17 cellular contexts compared by ENCODE assay signal in genomic region chr13:70203661-70204229, GRCh38.
DNase-seq lines count a peak whose midpoint lies in the region; ATAC-seq and TF ChIP-seq lines count a peak whose summit lies in the region.
"Had no signal": no experiment of that assay in that cellular context is flagged by ENCODE, and none has a peak within 500 bp of the region (broad histone marks: within the 10 kb centered on the region; RNA-seq: fewer than 3 reads in every experiment).

No MANE protein-coding gene starts in this region.

- H3K4me1 Mint-ChIP-seq in effector memory CD8-positive, alpha-beta T cell (ENCODE audit: low read depth in 2 of 2): no peaks in the 10 kb centered on the region
- no peaks in the 10 kb centered on the region for H3K4me1 Mint-ChIP-seq in activated T-cell treated with anti-CD3 and anti-CD28 coated beads, Interleukin-2, amount 50 U/mL, for 4 hours (ENCODE audit: low read depth)

- H3K4me3 ChIP-seq in choroid plexus epithelial cell (ENCODE audit: low read depth, low read length): no peak overlapping the region
- H3K4me3 ChIP-seq: BLaER1, body of pancreas, K562, left ventricle myocardium inferior had no signal

- TF ChIP-seq CTCF in choroid plexus epithelial cell (conservative IDR thresholded peaks at IDR 0.05; ENCODE audit: low read depth, low read length) (no peak), GM20000 (IDR thresholded peaks at IDR 0.05; ENCODE audit: extremely low read depth, missing control alignments) (no peak)

- DNase-seq in ACHN (peak; percentile 2), DMS53 treated with DMSO at 0.1 percent for 48 hours (lab: John Stamatoyannopoulos, UW; ENCODE audit: unreplicated experiment) (peak; percentile 69), NCI-H1436 treated with DMSO at 0.1 percent for 48 hours (lab: John Stamatoyannopoulos, UW) (peak; percentile 53), choroid plexus epithelial cell (ENCODE audit: low read depth) (peak; percentile 3), foreskin melanocyte (no peak), GM20000 (ENCODE audit: low spot score) (no peak)
- no peak for DNase-seq in effector memory CD8-positive, alpha-beta T cell
- DNase-seq in activated T-cell treated with anti-CD3 and anti-CD28 coated beads, Interleukin-2, amount 50 U/mL, for 4 hours: no peak
- DNase-seq: activated naive CD4-positive, alpha-beta T cell treated with Interleukin-2 at 50 U/mL for 16 hours; body of pancreas; hypothalamus; left ventricle myocardium inferior; posterior cingulate gyrus; SK-N-SH; stimulated activated naive CD8-positive, alpha-beta T cell treated with anti-CD3 and anti-CD28 coated beads, Interleukin-15, Interleukin-2, amounts not matched to agents 100 U/mL and 50 U/mL, for 24 hours had no signal

- in situ Hi-C loops in ACHN (cut with HindIII; ENCODE audit: low pct_ligation_motif_present, low pct_unique_long_range_greater_than_20kb, low sequenced_read_pairs): no loop called here

- ATAC-seq in effector memory CD8-positive, alpha-beta T cell (replicated peaks): no peak
- no peak for ATAC-seq in activated T-cell treated with anti-CD3 and anti-CD28 coated beads, Interleukin-2, amount 50 U/mL, for 4 hours
- ATAC-seq: body of pancreas; K562; stimulated activated naive CD8-positive, alpha-beta T cell treated with anti-CD3 and anti-CD28 coated beads, Interleukin-15, Interleukin-2, amounts not matched to agents 100 U/mL and 50 U/mL, for 24 hours had no signal

- H3K27me3 Mint-ChIP-seq in effector memory CD8-positive, alpha-beta T cell: no peaks in the 10 kb centered on the region
- no peaks in the 10 kb centered on the region for H3K27me3 Mint-ChIP-seq in activated T-cell treated with anti-CD3 and anti-CD28 coated beads, Interleukin-2, amount 50 U/mL, for 4 hours (ENCODE audit: low read depth)

- H3K27ac Mint-ChIP-seq in effector memory CD8-positive, alpha-beta T cell: no peak overlapping the region

- no peak overlapping the region for H3K4me3 Mint-ChIP-seq in effector memory CD8-positive, alpha-beta T cell
- no peak overlapping the region for H3K4me3 Mint-ChIP-seq in activated T-cell treated with anti-CD3 and anti-CD28 coated beads, Interleukin-2, amount 50 U/mL, for 4 hours

- H3K36me3 Mint-ChIP-seq in effector memory CD8-positive, alpha-beta T cell (ENCODE audit: insufficient read depth): no peaks in the 10 kb centered on the region
- H3K36me3 Mint-ChIP-seq in activated T-cell treated with anti-CD3 and anti-CD28 coated beads, Interleukin-2, amount 50 U/mL, for 4 hours (ENCODE audit: insufficient read depth): no peaks in the 10 kb centered on the region

- peaks cover 0 to 3% of the 10 kb centered on the region in 2 donors for H3K9me3 Mint-ChIP-seq in effector memory CD8-positive, alpha-beta T cell
- H3K9me3 Mint-ChIP-seq in activated T-cell treated with anti-CD3 and anti-CD28 coated beads, Interleukin-2, amount 50 U/mL, for 4 hours: peaks cover 4% of the 10 kb centered on the region

Comparison
In these comparisons a context has a peak if more than half of its experiments do, and no peak if none do; other contexts are left out.
1. DNase-seq: peak in ACHN (single experiment), DMS53 treated with DMSO at 0.1 percent for 48 hours (single experiment), NCI-H1436 treated with DMSO at 0.1 percent for 48 hours (single experiment) and choroid plexus epithelial cell (single experiment); none in effector memory CD8-positive, alpha-beta T cell (0 of 3), foreskin melanocyte (single experiment), activated T-cell treated with anti-CD3 and anti-CD28 coated beads, Interleukin-2, amount 50 U/mL, for 4 hours (single experiment) and GM20000 (single experiment).